In the genomic region with DNA sequence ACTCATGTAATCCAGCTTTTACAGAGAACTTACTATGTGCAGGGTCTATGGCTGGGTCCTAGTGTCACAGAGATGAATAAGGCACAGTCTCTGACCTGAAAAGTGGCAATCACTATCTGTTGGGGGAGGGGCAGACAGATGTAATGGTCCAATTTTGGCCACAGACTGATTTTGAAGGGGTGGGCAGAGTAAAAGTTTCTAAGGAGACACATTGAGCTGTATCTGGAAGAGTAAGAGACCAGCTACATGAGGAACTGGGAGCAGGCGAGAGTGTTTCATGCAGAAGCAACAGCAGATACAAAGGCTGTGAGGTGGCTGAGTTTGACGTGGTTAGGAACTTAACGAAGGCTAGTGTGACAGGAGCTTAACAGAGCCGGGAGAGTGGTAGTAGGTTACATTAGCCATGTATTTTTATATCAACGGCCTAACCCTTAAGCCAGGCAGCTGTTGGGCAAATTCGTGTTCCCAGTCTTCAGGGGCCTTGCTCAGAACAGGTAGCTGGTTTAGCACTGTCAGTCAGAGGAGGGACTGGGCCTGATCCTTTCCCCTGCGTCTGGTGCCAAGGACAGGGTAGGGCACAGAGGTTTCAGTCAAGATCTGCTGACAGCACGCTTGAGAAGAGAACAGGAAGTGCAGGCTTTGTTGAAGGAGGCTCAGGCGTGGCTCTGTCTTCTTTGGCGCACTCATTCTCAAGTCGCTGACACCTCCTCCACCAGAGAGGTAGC, we compare ENCODE assay signal across 8 cellular contexts. TPM values are rescaled to one million over a fixed set of nuclear protein-coding genes. Genes with fewer than 3 reads are reported as not detected.
DNase-seq lines count a peak whose midpoint lies in the region; ATAC-seq, FAIRE-seq and TF ChIP-seq lines count a peak whose summit lies in the region.

No MANE protein-coding gene starts in this region.

- peaks cover 16% of the 10 kb centered on the region for H3F3A ChIP-seq in SU-DHL-6 (ENCODE audit: insufficient read depth)

- no peaks in the 10 kb centered on the region for H3K9me3 Mint-ChIP-seq in astrocyte (ENCODE audit: unreplicated experiment)

- H3K4me3 ChIP-seq in SU-DHL-6 (ENCODE audit: insufficient read depth, low read length, poor library complexity, severe bottlenecking), result peak overlapping the region; percentile 40
- no peak overlapping the region for H3K4me3 ChIP-seq in astrocyte (ENCODE audit: insufficient read depth, low read depth, low read length)
- H3K4me3 ChIP-seq in subcutaneous abdominal adipose tissue (ENCODE audit: low read depth in 1 of 5, low read length in 5 of 5), result peak overlapping the region in 4 of 5 donors; percentile 65 to 90 (median 85)

- ATAC-seq in GM19043 (IDR thresholded peaks at IDR 0.05; ENCODE audit: low read depth, unreplicated experiment), result peak; percentile 38
- peak; percentile 36 for ATAC-seq in HG03135 (IDR thresholded peaks at IDR 0.05; ENCODE audit: unreplicated experiment)

- no peaks in the 10 kb centered on the region for H3K27me3 Mint-ChIP-seq in astrocyte (ENCODE audit: low read depth, unreplicated experiment)

- H2AFZ ChIP-seq in SU-DHL-6 (ENCODE audit: low read depth, low read length, severe bottlenecking) (peak overlapping the region; percentile 85), astrocyte (ENCODE audit: low read depth, low read length) (peak overlapping the region; percentile 65)

- TF ChIP-seq CTCF in SU-DHL-6 (IDR thresholded peaks at IDR 0.05; ENCODE audit: insufficient read depth, low read length, poor library complexity, severe bottlenecking) (no peak), astrocyte (IDR thresholded peaks at IDR 0.05; ENCODE audit: insufficient read depth, low read depth, low read length) (no peak)

- H3K4me1 Mint-ChIP-seq in astrocyte (ENCODE audit: low read depth, unreplicated experiment), result peaks cover 19% of the 10 kb centered on the region

- DNase-seq in astrocyte (ENCODE audit: low read depth), result no peak
- peak; percentile 52 for DNase-seq in mucosa of gallbladder (ENCODE audit: low spot score)
- DNase-seq in OCI-M2 (lab: John Stamatoyannopoulos, UW; ENCODE audit: unreplicated experiment), result no peak
- no peak for DNase-seq in NCI-H345 treated with DMSO at 0.1 percent for 48 hours (lab: John Stamatoyannopoulos, UW; ENCODE audit: unreplicated experiment)

- peak overlapping the region; percentile 76 for H3K4me2 ChIP-seq in SU-DHL-6 (ENCODE audit: low read depth, low read length, poor library complexity, severe bottlenecking)
- peak overlapping the region; percentile 95 for H3K4me2 ChIP-seq in astrocyte (ENCODE audit: low read length)

- H3K27ac ChIP-seq in SU-DHL-6 (ENCODE audit: low read depth, low read length) (peak overlapping the region; percentile 93), astrocyte (ENCODE audit: low read depth, low read length) (no peak overlapping the region), subcutaneous abdominal adipose tissue (ENCODE audit: low read depth, low read length) (peak overlapping the region; percentile 99)

- H3K9ac ChIP-seq in SU-DHL-6 (ENCODE audit: low read length) (peak overlapping the region; percentile 72), astrocyte (ENCODE audit: low read length) (no peak overlapping the region), subcutaneous abdominal adipose tissue (ENCODE audit: low read length in 5 of 5) (peak overlapping the region; percentile 35 to 100 (median 93))

- H4K20me1 ChIP-seq in SU-DHL-6 (ENCODE audit: low read depth, low read length) (no peaks in the 10 kb centered on the region; the same call in 1 of the 2 replicates), astrocyte (ENCODE audit: insufficient read depth, low read length) (peaks cover 17% of the 10 kb centered on the region)

- no peak for FAIRE-seq in astrocyte (lab: Jason Lieb, UNC)

- H3K4me1 ChIP-seq in astrocyte (ENCODE audit: insufficient read depth, low read length), result peaks cover 13% of the 10 kb centered on the region
- H3K4me1 ChIP-seq in subcutaneous abdominal adipose tissue (ENCODE audit: control insufficient read depth in 5 of 5, insufficient read depth in 5 of 5, low read length in 5 of 5), result peaks cover 22 to 49% (median 43%) of the 10 kb centered on the region in 5 donors

- H3K36me3 ChIP-seq in SU-DHL-6 (ENCODE audit: low read length) (no peaks in the 10 kb centered on the region), astrocyte (ENCODE audit: insufficient read depth, low read length) (no peaks in the 10 kb centered on the region), subcutaneous abdominal adipose tissue (ENCODE audit: control insufficient read depth in 5 of 5, insufficient read depth in 5 of 5, low read length in 5 of 5) (no peaks in the 10 kb centered on the region)

- H3K9me3 ChIP-seq in SU-DHL-6 (ENCODE audit: insufficient read depth, low read length) (no peaks in the 10 kb centered on the region), astrocyte (ENCODE audit: insufficient read depth, low read depth, low read length) (no peaks in the 10 kb centered on the region), subcutaneous abdominal adipose tissue (ENCODE audit: control insufficient read depth in 5 of 5, low read length in 5 of 5) (no peaks in the 10 kb centered on the region)

- peaks cover 25% of the 10 kb centered on the region for H3K79me2 ChIP-seq in SU-DHL-6 (ENCODE audit: insufficient read depth, low read length)
- peaks cover 26% of the 10 kb centered on the region for H3K79me2 ChIP-seq in astrocyte (ENCODE audit: insufficient read depth, low read length)

- peak overlapping the region; percentile 82 for H3K4me3 Mint-ChIP-seq in astrocyte (ENCODE audit: unreplicated experiment)

- H3K27me3 ChIP-seq in SU-DHL-6 (ENCODE audit: low read length), result no peaks in the 10 kb centered on the region
- H3K27me3 ChIP-seq in astrocyte (ENCODE audit: insufficient read depth, low read length), result no peaks in the 10 kb centered on the region
- peaks cover 0 to 4% (median 0%) of the 10 kb centered on the region in 5 donors for H3K27me3 ChIP-seq in subcutaneous abdominal adipose tissue (ENCODE audit: control insufficient read depth in 5 of 5, insufficient read depth in 4 of 5, low read length in 5 of 5)

- no peaks in the 10 kb centered on the region for H3K9me2 ChIP-seq in SU-DHL-6 (replicated peaks; ENCODE audit: insufficient read depth, low read length)

- peak overlapping the region; percentile 75 for H3K27ac Mint-ChIP-seq in astrocyte (ENCODE audit: unreplicated experiment)

- H3K36me3 Mint-ChIP-seq in astrocyte (ENCODE audit: low read depth, unreplicated experiment), result no peaks in the 10 kb centered on the region

RNA-seq across cellular contexts. Expression of gene STIM1, which starts 1.4 kb away (rescaled TPM):
- total RNA-seq in astrocyte (42.9 and 49.3 TPM in 2 replicates), mucosa of gallbladder (123 TPM)

RNA-seq across cellular contexts. Expression of gene RHOG, which starts 13.3 kb away (rescaled TPM):
- 54.5 and 54.7 TPM in 2 replicates for total RNA-seq in astrocyte
- total RNA-seq in mucosa of gallbladder, result 57.2 TPM

RNA-seq across cellular contexts. Expression of gene PGAP2, which starts 45.7 kb away (rescaled TPM):
- total RNA-seq in astrocyte, result 22.4 and 22.5 TPM in 2 replicates
- 22.6 TPM for total RNA-seq in mucosa of gallbladder

RNA-seq across cellular contexts. Expression of gene NUP98, which starts 56.7 kb away (rescaled TPM):
- total RNA-seq in astrocyte (81.2 and 84.2 TPM in 2 replicates), mucosa of gallbladder (60.1 TPM)
